19 cellular contexts compared by ENCODE assay signal in the genomic region with DNA sequence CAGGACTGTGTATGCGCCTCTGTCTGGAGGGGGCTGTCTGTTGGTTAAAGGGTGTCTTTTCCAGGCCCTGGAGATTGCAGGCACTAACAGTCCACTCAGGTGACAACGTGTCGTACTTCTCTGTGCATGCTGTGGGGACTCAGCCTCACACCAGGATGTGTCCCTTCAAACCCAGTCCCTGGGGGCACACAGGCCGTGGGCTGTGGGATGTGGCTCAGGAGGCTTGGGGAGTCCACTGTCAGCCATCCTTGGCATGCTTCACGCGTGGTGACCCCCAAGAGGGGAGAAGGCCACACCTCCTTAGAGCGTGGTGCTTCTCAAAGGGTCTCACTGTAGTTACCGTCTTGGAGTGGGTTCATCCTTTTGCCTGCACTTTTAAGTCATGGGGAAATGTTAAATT.
"Had no signal": no experiment of that assay in that cellular context is flagged by ENCODE, and none has a peak within 500 bp of the region (broad histone marks: within the 10 kb centered on the region; RNA-seq: fewer than 3 reads in every experiment).

No MANE protein-coding gene starts in this region.

- H3K9me3 ChIP-seq: body of pancreas, left ventricle myocardium inferior, right lobe of liver had no signal

- H2AFZ ChIP-seq: parathyroid adenoma had no signal

- H3K36me3 ChIP-seq: left ventricle myocardium inferior, right lobe of liver had no signal

- H3K27me3 ChIP-seq: body of pancreas, right lobe of liver had no signal

- ATAC-seq: activated T-cell treated with anti-CD3 and anti-CD28 coated beads, Interleukin-2, amount 50 U/mL, for 72 hours; body of pancreas; effector memory CD8-positive, alpha-beta T cell; right lobe of liver; T-helper 17 cell had no signal

- H3K4me2 ChIP-seq: smooth muscle cell had no signal

- H3K4me3 ChIP-seq: body of pancreas, dorsolateral prefrontal cortex, left ventricle myocardium inferior, right lobe of liver, smooth muscle cell had no signal

- FAIRE-seq: colon, endothelial cell of umbilical vein had no signal

- H3K27ac ChIP-seq: body of pancreas, left ventricle myocardium inferior, parathyroid adenoma, right lobe of liver had no signal

- H3K4me1 ChIP-seq: parathyroid adenoma had no signal

- DNase-seq: activated CD4-positive, alpha-beta memory T cell treated with anti-CD3 and anti-CD28 coated beads, Interleukin-2, amount 10 ng/mL, durations not matched to agents 7 days and 5 days; activated CD4-positive, alpha-beta T cell treated with anti-CD3 and anti-CD28 coated beads for 48 hours; activated effector memory CD4-positive, alpha-beta T cell treated with Interleukin-2 at 50 U/mL for 16 hours; activated naive CD4-positive, alpha-beta T cell treated with anti-CD3 and anti-CD28 coated beads for 36 hours; activated T-cell treated with anti-CD3 and anti-CD28 coated beads, Interleukin-2, amount 50 U/mL, for 72 hours; body of pancreas; effector memory CD8-positive, alpha-beta T cell; immature natural killer cell; left ventricle myocardium inferior; midbrain; stimulated activated CD4-positive, alpha-beta T cell treated with anti-CD3 and anti-CD28 coated beads, Interleukin-15, amount 100 ng/mL, for 24 hours; stimulated activated naive CD4-positive, alpha-beta T cell; T-helper 17 cell had no signal

- H3K9ac ChIP-seq: parathyroid adenoma had no signal
